25 cellular contexts compared by ENCODE assay signal in the genomic region with DNA sequence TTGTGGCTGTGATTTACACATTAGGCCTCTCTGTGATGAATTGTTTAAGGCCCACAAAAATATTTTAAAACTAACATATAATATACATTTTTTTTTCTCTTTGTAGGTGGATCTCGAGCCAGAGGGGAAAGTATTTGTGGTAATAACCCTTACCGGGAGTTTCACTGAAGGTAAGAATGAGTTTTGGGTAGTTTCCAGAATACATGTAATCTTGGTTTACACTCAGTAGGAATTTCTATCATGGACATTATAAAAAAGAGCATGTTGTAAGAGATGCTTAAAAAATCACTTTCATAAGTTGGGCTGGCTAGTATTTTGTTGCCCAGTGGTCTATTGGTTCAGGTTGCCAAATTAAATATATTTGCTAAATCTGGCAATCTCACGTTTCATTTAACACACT.
DNase-seq lines count a peak whose midpoint lies in the region; ATAC-seq and TF ChIP-seq lines count a peak whose summit lies in the region.
"Had no signal": no experiment of that assay in that cellular context is flagged by ENCODE, and none has a peak within 500 bp of the region (broad histone marks: within the 10 kb centered on the region; RNA-seq: fewer than 3 reads in every experiment).

No MANE protein-coding gene starts in this region.

- H3K9me3 ChIP-seq in KOPT-K1 (ENCODE audit: insufficient read depth, low read length, poor library complexity, severe bottlenecking), result no peaks in the 10 kb centered on the region
- H3K9me3 ChIP-seq: MG63, sigmoid colon, tibial artery had no signal

- ATAC-seq in stimulated activated naive CD8-positive, alpha-beta T cell treated with anti-CD3 and anti-CD28 coated beads, Interleukin-15, amount 100 ng/mL, for 72 hours, result no peak
- no peak for ATAC-seq in GM18909 (IDR thresholded peaks at IDR 0.05; ENCODE audit: poor library complexity, unreplicated experiment)
- no peak for ATAC-seq in HG03460 (IDR thresholded peaks at IDR 0.05; ENCODE audit: unreplicated experiment)
- ATAC-seq: esophagus mucosa, foreskin keratinocyte, left cardiac atrium had no signal

- H3K27ac ChIP-seq in KOPT-K1 (ENCODE audit: low read depth, low read length, poor library complexity, severe bottlenecking), result peak overlapping the region; percentile 74
- H3K27ac ChIP-seq: foreskin keratinocyte, sigmoid colon, tibial artery had no signal

- H3K27ac Mint-ChIP-seq in activated naive CD4-positive, alpha-beta T cell treated with anti-CD3 and anti-CD28 coated beads, Interleukin-2, amount 10 ng/mL, durations not matched to agents 7 days and 5 days, result no peak overlapping the region
- H3K27ac Mint-ChIP-seq in activated T-helper 1 cell treated with anti-CD3 and anti-CD28 coated beads, Interleukin-12 subunit alpha, Interleukin-12 subunit beta, Interleukin-2, Interleukin-4 antibody, amounts not matched to agents 30 ng/mL and 10 ng/mL and 1 ng/mL, durations not matched to agents 14 hours and 24 hours and 36 hours, result peak overlapping the region; percentile 84
- no peak overlapping the region for H3K27ac Mint-ChIP-seq in stimulated activated naive CD8-positive, alpha-beta T cell treated with anti-CD3 and anti-CD28 coated beads, Interleukin-15, amount 100 ng/mL, for 72 hours
- H3K27ac Mint-ChIP-seq: brain, CD14-positive monocyte, memory B cell had no signal

- H3K4me1 Mint-ChIP-seq in activated naive CD4-positive, alpha-beta T cell treated with anti-CD3 and anti-CD28 coated beads, Interleukin-2, amount 10 ng/mL, durations not matched to agents 7 days and 5 days, result peaks cover 39% of the 10 kb centered on the region
- peaks cover 35% of the 10 kb centered on the region for H3K4me1 Mint-ChIP-seq in activated T-helper 1 cell treated with anti-CD3 and anti-CD28 coated beads, Interleukin-12 subunit alpha, Interleukin-12 subunit beta, Interleukin-2, Interleukin-4 antibody, amounts not matched to agents 30 ng/mL and 10 ng/mL and 1 ng/mL, durations not matched to agents 14 hours and 24 hours and 36 hours (ENCODE audit: low read depth)
- H3K4me1 Mint-ChIP-seq in stimulated activated naive CD8-positive, alpha-beta T cell treated with anti-CD3 and anti-CD28 coated beads, Interleukin-15, amount 100 ng/mL, for 72 hours, result no peaks in the 10 kb centered on the region

- peaks cover 42% of the 10 kb centered on the region for H3K36me3 ChIP-seq in KOPT-K1 (ENCODE audit: insufficient read depth, low read length)
- H3K36me3 ChIP-seq: MG63, sigmoid colon, tibial artery had no signal

- intact Hi-C loops in activated T-helper 1 cell treated with anti-CD3 and anti-CD28 coated beads, Interleukin-12 subunit alpha, Interleukin-12 subunit beta, Interleukin-2, Interleukin-4 antibody, amounts not matched to agents 30 ng/mL and 10 ng/mL and 1 ng/mL, durations not matched to agents 14 hours and 24 hours and 36 hours (cut with micrococcal nuclease), result loop anchor here (5.0 kb wide), 1 partner anchor 361 kb away; no protein-coding TSS in a partner anchor

- no peaks in the 10 kb centered on the region for H3K27me3 Mint-ChIP-seq in activated naive CD4-positive, alpha-beta T cell treated with anti-CD3 and anti-CD28 coated beads, Interleukin-2, amount 10 ng/mL, durations not matched to agents 7 days and 5 days
- H3K27me3 Mint-ChIP-seq in activated T-helper 1 cell treated with anti-CD3 and anti-CD28 coated beads, Interleukin-12 subunit alpha, Interleukin-12 subunit beta, Interleukin-2, Interleukin-4 antibody, amounts not matched to agents 30 ng/mL and 10 ng/mL and 1 ng/mL, durations not matched to agents 14 hours and 24 hours and 36 hours (ENCODE audit: insufficient read depth), result no peaks in the 10 kb centered on the region
- no peaks in the 10 kb centered on the region for H3K27me3 Mint-ChIP-seq in stimulated activated naive CD8-positive, alpha-beta T cell treated with anti-CD3 and anti-CD28 coated beads, Interleukin-15, amount 100 ng/mL, for 72 hours
- H3K27me3 Mint-ChIP-seq: brain, memory B cell had no signal

- CTCF ChIA-PET in activated naive CD4-positive, alpha-beta T cell treated with anti-CD3 and anti-CD28 coated beads, Interleukin-2, amount 10 ng/mL, durations not matched to agents 7 days and 5 days (lab: Charles Lee), result interaction anchor here (0.8 to 1.2 kb wide), 2 partner anchors 45 to 70 kb away, joined by 3 to 4 read pairs; partner anchors contain the start of gene PRKCH

- H3K36me3 Mint-ChIP-seq in activated naive CD4-positive, alpha-beta T cell treated with anti-CD3 and anti-CD28 coated beads, Interleukin-2, amount 10 ng/mL, durations not matched to agents 7 days and 5 days, result peaks cover 51% of the 10 kb centered on the region
- H3K36me3 Mint-ChIP-seq in activated T-helper 1 cell treated with anti-CD3 and anti-CD28 coated beads, Interleukin-12 subunit alpha, Interleukin-12 subunit beta, Interleukin-2, Interleukin-4 antibody, amounts not matched to agents 30 ng/mL and 10 ng/mL and 1 ng/mL, durations not matched to agents 14 hours and 24 hours and 36 hours (ENCODE audit: low read depth), result peaks cover 38% of the 10 kb centered on the region
- H3K36me3 Mint-ChIP-seq: brain, memory B cell had no signal

- DNase-seq in activated naive CD4-positive, alpha-beta T cell treated with anti-CD3 and anti-CD28 coated beads, Interleukin-2, amount 10 ng/mL, durations not matched to agents 7 days and 5 days, result no peak
- DNase-seq in activated naive CD4-positive, alpha-beta T cell (lab: John Stamatoyannopoulos, UW), result no peak
- DNase-seq in activated T-helper 1 cell treated with anti-CD3 and anti-CD28 coated beads, Interleukin-12 subunit alpha, Interleukin-12 subunit beta, Interleukin-2, Interleukin-4 antibody, amounts not matched to agents 30 ng/mL and 10 ng/mL and 1 ng/mL, durations not matched to agents 14 hours and 24 hours and 36 hours (ENCODE audit: low spot score), result no peak
- DNase-seq in stimulated activated naive CD8-positive, alpha-beta T cell treated with anti-CD3 and anti-CD28 coated beads, Interleukin-15, amount 100 ng/mL, for 72 hours, result no peak
- no peak for DNase-seq in GM10266 (ENCODE audit: extremely low spot score)
- DNase-seq: activated CD4-positive, alpha-beta T cell treated with anti-CD3 and anti-CD28 coated beads for 48 hours; DMS153; foreskin keratinocyte; GOT3; left cardiac atrium; MG63; NCI-H2029 treated with DMSO at 0.1 percent for 48 hours; NCI-H345; NCI-H82; SHP77; sigmoid colon; stimulated activated naive CD4-positive, alpha-beta T cell treated with Interleukin-2 at 50 U/mL for 16 hours; tibial artery had no signal

- peak overlapping the region; percentile 39 for H3K4me3 Mint-ChIP-seq in activated naive CD4-positive, alpha-beta T cell treated with anti-CD3 and anti-CD28 coated beads, Interleukin-2, amount 10 ng/mL, durations not matched to agents 7 days and 5 days
- peak overlapping the region; percentile 72 for H3K4me3 Mint-ChIP-seq in activated T-helper 1 cell treated with anti-CD3 and anti-CD28 coated beads, Interleukin-12 subunit alpha, Interleukin-12 subunit beta, Interleukin-2, Interleukin-4 antibody, amounts not matched to agents 30 ng/mL and 10 ng/mL and 1 ng/mL, durations not matched to agents 14 hours and 24 hours and 36 hours
- peak overlapping the region; percentile 46 to 78 for H3K4me3 Mint-ChIP-seq in stimulated activated naive CD8-positive, alpha-beta T cell treated with anti-CD3 and anti-CD28 coated beads, Interleukin-15, amount 100 ng/mL, for 72 hours
- H3K4me3 Mint-ChIP-seq: brain had no signal

- H3K9me3 Mint-ChIP-seq in activated naive CD4-positive, alpha-beta T cell treated with anti-CD3 and anti-CD28 coated beads, Interleukin-2, amount 10 ng/mL, durations not matched to agents 7 days and 5 days, result no peaks in the 10 kb centered on the region
- H3K9me3 Mint-ChIP-seq in activated T-helper 1 cell treated with anti-CD3 and anti-CD28 coated beads, Interleukin-12 subunit alpha, Interleukin-12 subunit beta, Interleukin-2, Interleukin-4 antibody, amounts not matched to agents 30 ng/mL and 10 ng/mL and 1 ng/mL, durations not matched to agents 14 hours and 24 hours and 36 hours, result no peaks in the 10 kb centered on the region
- H3K9me3 Mint-ChIP-seq in stimulated activated naive CD8-positive, alpha-beta T cell treated with anti-CD3 and anti-CD28 coated beads, Interleukin-15, amount 100 ng/mL, for 72 hours, result peaks cover 0 to 3% of the 10 kb centered on the region in 2 donors
- H3K9me3 Mint-ChIP-seq: brain, CD14-positive monocyte, memory B cell had no signal

- TF ChIP-seq CTCF in GM10266 (IDR thresholded peaks at IDR 0.05; ENCODE audit: control insufficient read depth, insufficient read depth, low read depth, missing control alignments), result no peak
